ENCODE assay signal across 19 cellular contexts in genomic region chr1:156448134-156448967, GRCh38.
"Had no signal": no experiment of that assay in that cellular context is flagged by ENCODE, and none has a peak within 500 bp of the region (broad histone marks: within the 10 kb centered on the region; RNA-seq: fewer than 3 reads in every experiment).

No MANE protein-coding gene starts in this region.

- DNase-seq: activated CD4-positive, alpha-beta T cell treated with anti-CD3 and anti-CD28 coated beads, Interleukin-2, amount 10 ng/mL, durations not matched to agents 7 days and 5 days; activated CD8-positive, alpha-beta memory T cell treated with anti-CD3 and anti-CD28 coated beads, Interleukin-2, amount 50 U/mL, for 4 hours; activated gamma-delta T cell; activated T-cell treated with anti-CD3 and anti-CD28 coated beads, Interleukin-2, amount 50 U/mL, for 48 hours; effector CD8-positive, alpha-beta T cell; nephron progenitor cell; nucleus accumbens; posterior cingulate gyrus; stimulated activated CD8-positive, alpha-beta memory T cell treated with anti-CD3 and anti-CD28 coated beads, Interleukin-4, amount 100 ng/mL, for 48 hours; stimulated activated naive CD4-positive, alpha-beta T cell treated with Interleukin-2 at 50 U/mL for 16 hours; SW 1271; T1000; upper lobe of left lung had no signal

- H3K27ac Mint-ChIP-seq: activated CD4-positive, alpha-beta T cell treated with anti-CD3 and anti-CD28 coated beads, Interleukin-2, amount 10 ng/mL, durations not matched to agents 7 days and 5 days; activated naive CD4-positive, alpha-beta T cell treated with anti-CD3 and anti-CD28 coated beads, Interleukin-2, amount 50 U/mL, for 24 hours; dendritic cell treated with granulocyte-macrophage colony-stimulating factor and Interleukin-4, amounts not matched to agents 40 ng/mL and 50 ng/mL, for 4 days; nephron progenitor cell had no signal

- ATAC-seq: gastroesophageal sphincter had no signal

- H3K4me3 Mint-ChIP-seq: activated CD4-positive, alpha-beta T cell treated with anti-CD3 and anti-CD28 coated beads, Interleukin-2, amount 10 ng/mL, durations not matched to agents 7 days and 5 days; activated naive CD4-positive, alpha-beta T cell treated with anti-CD3 and anti-CD28 coated beads, Interleukin-2, amount 50 U/mL, for 24 hours; dendritic cell treated with granulocyte-macrophage colony-stimulating factor and Interleukin-4, amounts not matched to agents 40 ng/mL and 50 ng/mL, for 4 days; nephron progenitor cell had no signal

- H3K9me3 ChIP-seq: esophagus muscularis mucosa, gastroesophageal sphincter, upper lobe of left lung had no signal

- H3K36me3 ChIP-seq: esophagus muscularis mucosa, gastroesophageal sphincter, upper lobe of left lung had no signal

- H3K9me3 Mint-ChIP-seq: activated CD4-positive, alpha-beta T cell treated with anti-CD3 and anti-CD28 coated beads, Interleukin-2, amount 10 ng/mL, durations not matched to agents 7 days and 5 days; activated naive CD4-positive, alpha-beta T cell treated with anti-CD3 and anti-CD28 coated beads, Interleukin-2, amount 50 U/mL, for 24 hours; dendritic cell treated with granulocyte-macrophage colony-stimulating factor and Interleukin-4, amounts not matched to agents 40 ng/mL and 50 ng/mL, for 4 days; nephron progenitor cell had no signal

- H3K4me1 Mint-ChIP-seq: nephron progenitor cell had no signal

- H3K27ac ChIP-seq: esophagus muscularis mucosa, gastroesophageal sphincter, upper lobe of left lung had no signal

- FAIRE-seq: endothelial cell of umbilical vein had no signal

- H3K4me3 ChIP-seq: esophagus muscularis mucosa, gastroesophageal sphincter, lung, upper lobe of left lung had no signal

- H3K36me3 Mint-ChIP-seq: activated naive CD4-positive, alpha-beta T cell treated with anti-CD3 and anti-CD28 coated beads, Interleukin-2, amount 50 U/mL, for 24 hours had no signal
